8 cellular contexts compared by ENCODE assay signal in the genomic region with DNA sequence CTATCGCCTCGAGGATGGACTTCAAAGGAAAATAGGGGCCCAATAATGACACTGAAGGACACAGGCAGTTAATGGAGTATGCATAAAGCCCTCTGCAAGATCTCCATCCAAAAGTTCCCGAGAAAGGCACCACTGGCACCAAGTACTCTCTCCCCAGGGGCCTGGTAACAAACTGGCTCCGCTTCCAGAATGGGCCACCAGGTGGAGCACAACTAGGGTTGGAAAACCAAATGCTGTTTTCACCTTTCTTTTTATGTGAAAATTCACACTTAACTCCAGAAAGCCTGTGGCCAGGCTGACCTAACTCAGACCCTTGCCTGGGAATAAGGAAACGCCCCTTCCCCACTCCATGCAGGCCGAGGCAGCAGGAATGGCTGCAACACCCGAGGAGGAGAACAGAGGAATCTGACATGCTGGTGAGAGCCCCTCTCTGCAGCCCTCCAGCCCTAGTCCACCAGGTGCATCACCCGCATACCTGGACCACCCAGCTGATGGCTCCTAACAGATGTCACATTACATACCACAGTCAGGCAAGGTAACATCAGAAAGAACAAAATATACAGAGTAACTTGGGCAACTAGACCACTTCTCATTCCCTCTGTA. TPM values are rescaled to one million over a fixed set of nuclear protein-coding genes. Genes with fewer than 3 reads are reported as not detected.
A peak's percentile ranks its signal among the peaks of the same experiment; 100 is the strongest.
DNase-seq lines count a peak whose midpoint lies in the region; ATAC-seq and TF ChIP-seq lines count a peak whose summit lies in the region.

No MANE protein-coding gene starts in this region.

- H3K9ac ChIP-seq in MM.1S (ENCODE audit: low read length): no peak overlapping the region

- H3K9me3 ChIP-seq in MM.1S (replicated peaks; ENCODE audit: insufficient read depth, low read length): no peaks in the 10 kb centered on the region

- H3K4me1 ChIP-seq in MM.1S (ENCODE audit: low read length): no peaks in the 10 kb centered on the region

- no peak overlapping the region for H3K4me3 ChIP-seq in MM.1S (ENCODE audit: low read length)

- H3K9me3 Mint-ChIP-seq in WTC11: peaks cover 2% of the 10 kb centered on the region

- H3K36me3 Mint-ChIP-seq in WTC11: peaks cover 25% of the 10 kb centered on the region

- POLR2A ChIA-PET in WTC11 (lab: Charles Lee): no interaction called here

- CTCF ChIA-PET in WTC11 (lab: Charles Lee): interaction anchor here (0.6 to 2.2 kb wide), 7 partner anchors 11 to 274 kb away, joined by 3 to 9 read pairs (median 4); a partner anchor contains a TSS

- H3F3A ChIP-seq in MM.1S (ENCODE audit: insufficient read depth, low read length): no peaks in the 10 kb centered on the region

- peaks cover 40% of the 10 kb centered on the region for H3K4me1 Mint-ChIP-seq in WTC11

- no peaks in the 10 kb centered on the region for H3K27me3 ChIP-seq in MM.1S (replicated peaks; ENCODE audit: insufficient read depth, low read length)

- peaks cover 7% of the 10 kb centered on the region; the same call in 1 of the 2 replicates for H3K79me2 ChIP-seq in MM.1S (ENCODE audit: low read length)

- no peaks in the 10 kb centered on the region for H3K9me2 ChIP-seq in MM.1S (replicated peaks; ENCODE audit: insufficient read depth, low read length)

- no peak overlapping the region for H3K4me3 Mint-ChIP-seq in WTC11

- peak; percentile 22 for DNase-seq in GDM1 (lab: John Stamatoyannopoulos, UW)
- peak; percentile 29 for DNase-seq in MM.1S
- DNase-seq in WTC11 (ENCODE audit: low spot score): peak; percentile 87
- peak in 35 of 61 donors; percentile 11 to 67 (median 36) for DNase-seq in caudate nucleus (lab: John Stamatoyannopoulos, UW)
- DNase-seq in kidney glomerular epithelial cell (lab: John Stamatoyannopoulos, UW): peak; percentile 30
- DNase-seq in stimulated activated CD4-positive, alpha-beta T cell treated with anti-CD3 and anti-CD28 coated beads, Interleukin-4, amount 100 ng/mL, for 4 hours: peak; percentile 66 to 79

- peak; percentile 81 for ATAC-seq in WTC11
- no peak for ATAC-seq in HG03457 (IDR thresholded peaks at IDR 0.05; ENCODE audit: unreplicated experiment)
- no peak for ATAC-seq in HG03521 (IDR thresholded peaks at IDR 0.05; ENCODE audit: unreplicated experiment)

- H3K27me3 Mint-ChIP-seq in WTC11 (ENCODE audit: low read depth): no peaks in the 10 kb centered on the region

- H3K27ac Mint-ChIP-seq in WTC11: peak overlapping the region; percentile 93

- H2AFZ ChIP-seq in MM.1S (ENCODE audit: low read length): no peak overlapping the region

- H3K27ac ChIP-seq in MM.1S (ENCODE audit: low read length) (no peak overlapping the region), caudate nucleus (ENCODE audit: low read depth, low read length) (no peak overlapping the region)

- no peaks in the 10 kb centered on the region for H3K36me3 ChIP-seq in MM.1S (replicated peaks; ENCODE audit: insufficient read depth, low read length)

- 0 out of 2 replicates have a peak, but pooled peaks cover 3% of the 10 kb centered on the region for H4K20me1 ChIP-seq in MM.1S (ENCODE audit: insufficient read depth, low read length)

- peak; percentile 87 for TF ChIP-seq CTCF in MM.1S (IDR thresholded peaks at IDR 0.05; ENCODE audit: low read length)
- peak; percentile 77 for TF ChIP-seq CTCF in WTC11 (IDR thresholded peaks at IDR 0.05)

- no peak overlapping the region for H3K4me2 ChIP-seq in MM.1S (ENCODE audit: low read depth, low read length)

TF ChIP-seq in WTC11, 78 proteins besides CTCF, POLR2A, EP300 and RAD21:
- no peak for TF ChIP-seq ZNF671 (CRISPR knock-in tag; IDR thresholded peaks at IDR 0.05)
- no peak for TF ChIP-seq GABPB1 (CRISPR knock-in tag; IDR thresholded peaks at IDR 0.05)
- TF ChIP-seq, protein P1, sequence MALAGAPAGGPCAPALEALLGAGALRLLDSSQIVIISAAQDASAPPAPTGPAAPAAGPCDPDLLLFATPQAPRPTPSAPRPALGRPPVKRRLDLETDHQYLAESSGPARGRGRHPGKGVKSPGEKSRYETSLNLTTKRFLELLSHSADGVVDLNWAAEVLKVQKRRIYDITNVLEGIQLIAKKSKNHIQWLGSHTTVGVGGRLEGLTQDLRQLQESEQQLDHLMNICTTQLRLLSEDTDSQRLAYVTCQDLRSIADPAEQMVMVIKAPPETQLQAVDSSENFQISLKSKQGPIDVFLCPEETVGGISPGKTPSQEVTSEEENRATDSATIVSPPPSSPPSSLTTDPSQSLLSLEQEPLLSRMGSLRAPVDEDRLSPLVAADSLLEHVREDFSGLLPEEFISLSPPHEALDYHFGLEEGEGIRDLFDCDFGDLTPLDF (CRISPR knock-in tag; IDR thresholded peaks at IDR 0.05): no peak
- no peak for TF ChIP-seq JUN (CRISPR knock-in tag; IDR thresholded peaks at IDR 0.05)
- TF ChIP-seq, protein P2, sequence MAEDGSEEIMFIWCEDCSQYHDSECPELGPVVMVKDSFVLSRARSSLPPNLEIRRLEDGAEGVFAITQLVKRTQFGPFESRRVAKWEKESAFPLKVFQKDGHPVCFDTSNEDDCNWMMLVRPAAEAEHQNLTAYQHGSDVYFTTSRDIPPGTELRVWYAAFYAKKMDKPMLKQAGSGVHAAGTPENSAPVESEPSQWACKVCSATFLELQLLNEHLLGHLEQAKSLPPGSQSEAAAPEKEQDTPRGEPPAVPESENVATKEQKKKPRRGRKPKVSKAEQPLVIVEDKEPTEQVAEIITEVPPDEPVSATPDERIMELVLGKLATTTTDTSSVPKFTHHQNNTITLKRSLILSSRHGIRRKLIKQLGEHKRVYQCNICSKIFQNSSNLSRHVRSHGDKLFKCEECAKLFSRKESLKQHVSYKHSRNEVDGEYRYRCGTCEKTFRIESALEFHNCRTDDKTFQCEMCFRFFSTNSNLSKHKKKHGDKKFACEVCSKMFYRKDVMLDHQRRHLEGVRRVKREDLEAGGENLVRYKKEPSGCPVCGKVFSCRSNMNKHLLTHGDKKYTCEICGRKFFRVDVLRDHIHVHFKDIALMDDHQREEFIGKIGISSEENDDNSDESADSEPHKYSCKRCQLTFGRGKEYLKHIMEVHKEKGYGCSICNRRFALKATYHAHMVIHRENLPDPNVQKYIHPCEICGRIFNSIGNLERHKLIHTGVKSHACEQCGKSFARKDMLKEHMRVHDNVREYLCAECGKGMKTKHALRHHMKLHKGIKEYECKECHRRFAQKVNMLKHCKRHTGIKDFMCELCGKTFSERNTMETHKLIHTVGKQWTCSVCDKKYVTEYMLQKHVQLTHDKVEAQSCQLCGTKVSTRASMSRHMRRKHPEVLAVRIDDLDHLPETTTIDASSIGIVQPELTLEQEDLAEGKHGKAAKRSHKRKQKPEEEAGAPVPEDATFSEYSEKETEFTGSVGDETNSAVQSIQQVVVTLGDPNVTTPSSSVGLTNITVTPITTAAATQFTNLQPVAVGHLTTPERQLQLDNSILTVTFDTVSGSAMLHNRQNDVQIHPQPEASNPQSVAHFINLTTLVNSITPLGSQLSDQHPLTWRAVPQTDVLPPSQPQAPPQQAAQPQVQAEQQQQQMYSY (CRISPR knock-in tag; IDR thresholded peaks at IDR 0.05): no peak
- TF ChIP-seq ZNF317 (CRISPR knock-in tag; IDR thresholded peaks at IDR 0.05; ENCODE audit: borderline replicate concordance, low read depth): no peak
- TF ChIP-seq, protein P3, sequence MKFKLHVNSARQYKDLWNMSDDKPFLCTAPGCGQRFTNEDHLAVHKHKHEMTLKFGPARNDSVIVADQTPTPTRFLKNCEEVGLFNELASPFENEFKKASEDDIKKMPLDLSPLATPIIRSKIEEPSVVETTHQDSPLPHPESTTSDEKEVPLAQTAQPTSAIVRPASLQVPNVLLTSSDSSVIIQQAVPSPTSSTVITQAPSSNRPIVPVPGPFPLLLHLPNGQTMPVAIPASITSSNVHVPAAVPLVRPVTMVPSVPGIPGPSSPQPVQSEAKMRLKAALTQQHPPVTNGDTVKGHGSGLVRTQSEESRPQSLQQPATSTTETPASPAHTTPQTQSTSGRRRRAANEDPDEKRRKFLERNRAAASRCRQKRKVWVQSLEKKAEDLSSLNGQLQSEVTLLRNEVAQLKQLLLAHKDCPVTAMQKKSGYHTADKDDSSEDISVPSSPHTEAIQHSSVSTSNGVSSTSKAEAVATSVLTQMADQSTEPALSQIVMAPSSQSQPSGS (CRISPR knock-in tag; IDR thresholded peaks at IDR 0.05; ENCODE audit: borderline replicate concordance, low read depth): no peak
- TF ChIP-seq ZNF121 (CRISPR knock-in tag; IDR thresholded peaks at IDR 0.05): no peak
- no peak for TF ChIP-seq FOXK1 (CRISPR knock-in tag; IDR thresholded peaks at IDR 0.05)
- TF ChIP-seq SMAD4 (CRISPR knock-in tag; IDR thresholded peaks at IDR 0.05): no peak
- no peak for TF ChIP-seq ETV6 (CRISPR knock-in tag; IDR thresholded peaks at IDR 0.05)
- no peak for TF ChIP-seq ESRRA (CRISPR knock-in tag; IDR thresholded peaks at IDR 0.05; ENCODE audit: borderline replicate concordance)
- TF ChIP-seq, protein P4, sequence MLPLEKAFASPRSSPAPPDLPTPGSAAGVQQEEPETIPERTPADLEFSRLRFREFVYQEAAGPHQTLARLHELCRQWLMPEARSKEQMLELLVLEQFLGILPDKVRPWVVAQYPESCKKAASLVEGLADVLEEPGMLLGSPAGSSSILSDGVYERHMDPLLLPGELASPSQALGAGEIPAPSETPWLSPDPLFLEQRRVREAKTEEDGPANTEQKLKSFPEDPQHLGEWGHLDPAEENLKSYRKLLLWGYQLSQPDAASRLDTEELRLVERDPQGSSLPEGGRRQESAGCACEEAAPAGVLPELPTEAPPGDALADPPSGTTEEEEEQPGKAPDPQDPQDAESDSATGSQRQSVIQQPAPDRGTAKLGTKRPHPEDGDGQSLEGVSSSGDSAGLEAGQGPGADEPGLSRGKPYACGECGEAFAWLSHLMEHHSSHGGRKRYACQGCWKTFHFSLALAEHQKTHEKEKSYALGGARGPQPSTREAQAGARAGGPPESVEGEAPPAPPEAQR (CRISPR knock-in tag; IDR thresholded peaks at IDR 0.05): no peak
- TF ChIP-seq CREM (CRISPR knock-in tag; IDR thresholded peaks at IDR 0.05): no peak
- TF ChIP-seq CREB1 (CRISPR knock-in tag; IDR thresholded peaks at IDR 0.05): no peak
- no peak for TF ChIP-seq PRRX2 (CRISPR knock-in tag; IDR thresholded peaks at IDR 0.05)
- no peak for TF ChIP-seq TCF7 (CRISPR knock-in tag; IDR thresholded peaks at IDR 0.05; ENCODE audit: low read depth)
- TF ChIP-seq MXD4 (CRISPR knock-in tag; IDR thresholded peaks at IDR 0.05; ENCODE audit: borderline replicate concordance): no peak
- TF ChIP-seq RELA (CRISPR knock-in tag; IDR thresholded peaks at IDR 0.05; ENCODE audit: borderline replicate concordance): no peak
TF ChIP-seq in WTC11: peak in this region for 0.

RNA-seq across cellular contexts. Expression of a gene that starts 42.8 kb away (rescaled TPM):
- 33.5 to 40.5 TPM (median 35.8 TPM) in 3 replicates for total RNA-seq in WTC11 (2021)

Comparison
In these comparisons a context has a peak if more than half of its experiments do, and no peak if none do; other contexts are left out.
1. DNase-seq: peak in every context shown above with its lines; median percentile 87 in WTC11; 72 in stimulated activated CD4-positive, alpha-beta T cell treated with anti-CD3 and anti-CD28 coated beads, Interleukin-4, amount 100 ng/mL, for 4 hours; 36 in caudate nucleus; 30 in kidney glomerular epithelial cell; 29 in MM.1S; 22 in GDM1.